1 cellular context compared by ENCODE assay signal in genomic region chr3:52062499-52062898, GRCh38.
TF ChIP-seq lines count a peak whose summit lies in the region.

No MANE protein-coding gene starts in this region.

TF ChIP-seq in GM12878, 131 proteins besides CTCF, POLR2A, EP300 and RAD21 (continued from another document):
- TF ChIP-seq IKZF2 (IDR thresholded peaks at IDR 0.05) (peak; percentile 32 to 37; a peak in 2 of 4 replicates), RCOR1 (conservative IDR thresholded peaks at IDR 0.05; ENCODE audit: low read depth, low read length) (no peak), ZSCAN29 (IDR thresholded peaks at IDR 0.05) (0 out of 2 replicates have a peak, but pooled peaks have one; percentile 15), SPI1 (IDR thresholded peaks at IDR 0.05; ENCODE audit: borderline replicate concordance, insufficient read depth, low read depth, low read length) (peak; percentile 61), HSF1 (IDR thresholded peaks at IDR 0.05; ENCODE audit: low read depth, low read length) (no peak), MXI1 (IDR thresholded peaks at IDR 0.05; ENCODE audit: low read depth, low read length) (no peak), EED (IDR thresholded peaks at IDR 0.05; ENCODE audit: low read depth) (peak; percentile 75)
